Comparison of ENCODE assay signal across 8 cellular contexts in genomic region chr2:10892316-10892715, GRCh38. TPM values are rescaled to one million over a fixed set of nuclear protein-coding genes. Genes with fewer than 3 reads are reported as not detected.
"Had no signal": no experiment of that assay in that cellular context is flagged by ENCODE, and none has a peak within 500 bp of the region (broad histone marks: within the 10 kb centered on the region; RNA-seq: fewer than 3 reads in every experiment).

No MANE protein-coding gene starts in this region.

- DNase-seq: GDM1, GF-D8 had no signal

- ATAC-seq: GM12878 had no signal

- H3K4me3 ChIP-seq: GM12878 had no signal

- FAIRE-seq: G401.6, GM12878, GM12891, GM12892, GM18507, GM19239 had no signal

RNA-seq across cellular contexts. Expression of gene KCNF1, which starts 19.4 kb away (rescaled TPM):
- total RNA-seq: GM12878 had no signal
- polyA plus RNA-seq: GM12878 had no signal
